1 cellular context compared by ENCODE assay signal in genomic region chr4:40842725-40843401, GRCh38.
TF ChIP-seq lines count a peak whose summit lies in the region.

No MANE protein-coding gene starts in this region.

TF ChIP-seq in GM23338, 12 proteins besides CTCF, POLR2A, EP300 and RAD21 (continued from another document):
- TF ChIP-seq REST (IDR thresholded peaks at IDR 0.05; ENCODE audit: unreplicated experiment) (no peak), EZH2phosphoT487 (IDR thresholded peaks at IDR 0.05; ENCODE audit: unreplicated experiment) (no peak)
